In the genomic region with DNA sequence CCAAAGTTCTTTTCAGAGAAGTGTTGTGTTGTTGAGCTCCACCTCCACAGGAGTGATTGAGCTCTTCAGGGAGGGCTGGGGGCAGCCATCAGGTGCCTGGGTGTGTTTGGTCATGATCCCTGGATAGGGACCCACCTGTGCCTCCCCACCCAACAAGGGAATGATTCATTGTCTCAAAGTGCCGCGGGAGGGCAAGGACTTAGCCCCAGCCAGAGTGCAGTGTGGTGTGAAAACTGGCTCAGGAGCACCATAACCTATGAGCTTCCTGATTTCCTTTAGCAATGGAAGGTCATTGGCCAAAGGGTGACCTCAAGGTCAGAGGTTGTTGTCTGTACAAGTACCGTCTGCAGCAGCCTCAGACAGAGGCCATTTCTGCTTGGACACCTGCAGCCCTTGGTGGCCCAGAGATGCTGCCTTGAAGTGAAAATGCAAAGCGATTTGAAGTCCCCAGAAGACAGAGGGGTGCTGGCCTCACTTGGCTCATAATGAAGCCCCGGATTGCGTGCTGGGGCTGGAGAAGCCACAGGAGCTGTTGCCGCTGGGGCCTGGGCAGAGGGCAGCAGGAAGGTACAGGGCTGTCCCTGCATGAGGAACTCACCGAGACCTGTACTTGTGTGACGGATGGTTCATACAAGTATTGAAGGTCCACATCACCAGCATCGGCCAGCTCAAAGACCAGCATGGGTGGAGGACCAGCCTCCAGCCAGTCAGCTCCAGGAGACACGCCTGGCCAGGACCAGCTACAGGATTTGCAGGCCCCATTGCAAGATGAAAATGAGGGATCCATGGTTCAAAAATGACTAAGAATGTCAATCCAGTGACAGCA, we compare ENCODE assay signal across 20 cellular contexts.
DNase-seq lines count a peak whose midpoint lies in the region; ATAC-seq, FAIRE-seq and TF ChIP-seq lines count a peak whose summit lies in the region.
"Had no signal": no experiment of that assay in that cellular context is flagged by ENCODE, and none has a peak within 500 bp of the region (broad histone marks: within the 10 kb centered on the region; RNA-seq: fewer than 3 reads in every experiment).

No MANE protein-coding gene starts in this region.

- no peak overlapping the region for H3K4ac ChIP-seq in H1 (replicated peaks; ENCODE audit: insufficient read length, low read depth, low read length)

- TF ChIP-seq EP300 in H1 (IDR thresholded peaks at IDR 0.05; ENCODE audit: borderline replicate concordance in 1 of 2, low read depth in 2 of 2, low read length in 2 of 2): no peak

- DNase-seq in activated effector memory CD4-positive, alpha-beta T cell treated with anti-CD3 and anti-CD28 coated beads, Interleukin-2, amount 50 U/mL, for 16 hours: peak; percentile 62
- no peak for DNase-seq in activated effector memory CD4-positive, alpha-beta T cell treated with Interleukin-2 at 50 U/mL for 16 hours
- DNase-seq in H1 (ENCODE audit: low read depth in 1 of 2, low spot score in 2 of 2): no peak
- no peak for DNase-seq in A172 (ENCODE audit: low spot score)
- no peak for DNase-seq in G401 (ENCODE audit: low spot score)
- DNase-seq: ACHN, AML-193, COR-L47, DMS153, KBM-7, MV-4-11, NCI-H1417, NCI-H1930, NCI-H2171, NCI-H446 treated with DMSO at 0.1 percent for 48 hours, PC-3 had no signal

- peaks cover 65% of the 10 kb centered on the region for H3K4me1 Mint-ChIP-seq in stimulated activated memory B cell treated with anti-CD40 and anti-IgM and Interleukin-4, amounts not matched to agents 10 μg/mL and 1 μg/mL and 100 μg/mL, for 72 hours
- H3K4me1 Mint-ChIP-seq: GM23338 had no signal

- H2AFZ ChIP-seq in OCI-LY3 (ENCODE audit: low read depth, low read length) (no peak overlapping the region), H1 (ENCODE audit: low read length) (no peak overlapping the region)
- H2AFZ ChIP-seq: GM23338 had no signal

- H3K14ac ChIP-seq in H1 (ENCODE audit: insufficient read length): no peak overlapping the region

- H3K18ac ChIP-seq in H1 (ENCODE audit: extremely low read depth, low read length): no peak overlapping the region

- H2BK5ac ChIP-seq in H1 (ENCODE audit: low read depth, low read length): no peak overlapping the region

- TF ChIP-seq POLR2A in H1 (IDR thresholded peaks at IDR 0.05; ENCODE audit: control extremely low read depth in 1 of 2, low read depth in 2 of 2, low read length in 2 of 2): no peak

- no peak overlapping the region for H2BK15ac ChIP-seq in H1 (ENCODE audit: low read length)

- H4K5ac ChIP-seq in H1 (ENCODE audit: insufficient read length, low read depth, low read length): no peak overlapping the region

- H3K79me2 ChIP-seq in OCI-LY3 (ENCODE audit: low read length) (peaks cover 17% of the 10 kb centered on the region), H1 (ENCODE audit: control insufficient read depth in 1 of 2, insufficient read depth in 2 of 2, low read length in 2 of 2) (no peaks in the 10 kb centered on the region)

- POLR2A ChIA-PET in H1 (lab: Charles Lee; ENCODE audit: partially characterized antibody): no interaction called here

- H3K27ac Mint-ChIP-seq in stimulated activated memory B cell treated with anti-CD40 and anti-IgM and Interleukin-4, amounts not matched to agents 10 μg/mL and 1 μg/mL and 100 μg/mL, for 72 hours: peak overlapping the region; percentile 79
- H3K27ac Mint-ChIP-seq: GM23338 had no signal

- H3K36me3 ChIP-seq in OCI-LY3 (replicated peaks; ENCODE audit: low read depth, low read length): peaks cover 12% of the 10 kb centered on the region
- H3K36me3 ChIP-seq in H1 (ENCODE audit: control insufficient read depth in 2 of 4, insufficient read depth in 4 of 4, low read length in 3 of 4): no peaks in the 10 kb centered on the region

- no peaks in the 10 kb centered on the region for H3K79me1 ChIP-seq in H1 (ENCODE audit: low read depth, low read length)

- no peak overlapping the region for H2BK12ac ChIP-seq in H1 (ENCODE audit: low read depth, low read length)

- no peak overlapping the region for H2AK5ac ChIP-seq in H1 (ENCODE audit: low read depth, low read length)

- peak overlapping the region; percentile 53 for H3K4me2 ChIP-seq in OCI-LY3 (ENCODE audit: low read length)
- no peak overlapping the region for H3K4me2 ChIP-seq in H1 (ENCODE audit: insufficient read depth in 1 of 2, low read depth in 2 of 2, low read length in 2 of 2)
- H3K4me2 ChIP-seq: GM23338 had no signal

- peaks cover 96% of the 10 kb centered on the region for H3K4me1 ChIP-seq in OCI-LY3 (ENCODE audit: low read length)
- no peaks in the 10 kb centered on the region for H3K4me1 ChIP-seq in H1 (replicated peaks in 1 of 4; ENCODE audit: control insufficient read depth in 3 of 4, insufficient read depth in 4 of 4, low read length in 3 of 4)

- no peak for ATAC-seq in stimulated activated memory B cell treated with anti-CD40 and anti-IgM and Interleukin-4, amounts not matched to agents 10 μg/mL and 1 μg/mL and 100 μg/mL, for 72 hours
- ATAC-seq: GM23338, PC-3 had no signal

- H3K27me3 ChIP-seq in OCI-LY3 (ENCODE audit: low read depth, low read length) (no peaks in the 10 kb centered on the region), H1 (replicated peaks in 1 of 4; ENCODE audit: control insufficient read depth in 3 of 4, extremely low read depth in 1 of 4, insufficient read depth in 3 of 4, low read length in 3 of 4) (no peaks in the 10 kb centered on the region)

- H2BK120ac ChIP-seq in H1 (replicated peaks; ENCODE audit: low read depth, low read length): no peak overlapping the region

- H4K8ac ChIP-seq in H1 (ENCODE audit: extremely low read depth, insufficient read depth, low read length): peak overlapping the region; percentile 32; the same call in 1 of the 2 replicates

- H3K27ac ChIP-seq in OCI-LY3 (ENCODE audit: low read length) (peak overlapping the region; percentile 100), H1 (ENCODE audit: low read depth, low read length) (no peak overlapping the region)

- no peaks in the 10 kb centered on the region for H4K20me1 ChIP-seq in OCI-LY3 (ENCODE audit: insufficient read depth, low read length)
- H4K20me1 ChIP-seq in H1 (replicated peaks in 1 of 2; ENCODE audit: control insufficient read depth in 1 of 2, insufficient read depth in 2 of 2, low read length in 2 of 2): peaks cover 0 to 5% of the 10 kb centered on the region in 2 experiments

- FAIRE-seq in H1 (lab: Jason Lieb, UNC): no peak

- TF ChIP-seq CTCF in OCI-LY3 (IDR thresholded peaks at IDR 0.05; ENCODE audit: low read depth, low read length) (no peak), H1 (IDR thresholded peaks at IDR 0.05; ENCODE audit: control extremely low read depth in 1 of 3, insufficient read depth in 1 of 3, low read depth in 1 of 3, low read length in 3 of 3) (no peak)

- no peaks in the 10 kb centered on the region for H3K27me3 Mint-ChIP-seq in stimulated activated memory B cell treated with anti-CD40 and anti-IgM and Interleukin-4, amounts not matched to agents 10 μg/mL and 1 μg/mL and 100 μg/mL, for 72 hours

- H3K4me3 ChIP-seq in OCI-LY3 (ENCODE audit: low read length) (no peak overlapping the region), H1 (ENCODE audit: extremely low read depth in 1 of 4, insufficient read depth in 2 of 4, low read depth in 3 of 4, low read length in 4 of 4) (no peak overlapping the region)
- H3K4me3 ChIP-seq: GM23338 had no signal

- in situ Hi-C loops in G401 (cut with HindIII; ENCODE audit: low sequenced_read_pairs): no loop called here

- H3K23ac ChIP-seq in H1 (ENCODE audit: insufficient read length): no peak overlapping the region

- H3K56ac ChIP-seq in H1 (replicated peaks; ENCODE audit: insufficient read length, low read depth, low read length): no peak overlapping the region

- no peaks in the 10 kb centered on the region for H3K36me3 Mint-ChIP-seq in stimulated activated memory B cell treated with anti-CD40 and anti-IgM and Interleukin-4, amounts not matched to agents 10 μg/mL and 1 μg/mL and 100 μg/mL, for 72 hours
- H3K36me3 Mint-ChIP-seq: CD14-positive monocyte had no signal

- no peak overlapping the region for H2BK20ac ChIP-seq in H1 (ENCODE audit: low read length)

- peak overlapping the region; percentile 95 for H3K9ac ChIP-seq in OCI-LY3 (ENCODE audit: low read length)
- no peak overlapping the region for H3K9ac ChIP-seq in H1 (replicated peaks in 1 of 4; ENCODE audit: extremely low read depth in 1 of 4, low read depth in 3 of 4, low read length in 3 of 4)

- H3K9me3 Mint-ChIP-seq in stimulated activated memory B cell treated with anti-CD40 and anti-IgM and Interleukin-4, amounts not matched to agents 10 μg/mL and 1 μg/mL and 100 μg/mL, for 72 hours: peaks cover 8% of the 10 kb centered on the region
- H3K9me3 Mint-ChIP-seq: GM23338 had no signal

- 83% methylated on average over 11 of the region's 11 CpGs; no CpG with 5 or more reads in 1 of the 2 experiments for WGBS in H1 (ENCODE audit: extremely low coverage in 1 of 2, insufficient coverage in 1 of 2, insufficient read length in 1 of 2, insufficient replicate concordance in 2 of 2, low coverage in 1 of 2, low lambda C conversion rate in 2 of 2, missing lambda C conversion rate in 1 of 2), 2 experiments

- no peaks in the 10 kb centered on the region for H3K9me3 ChIP-seq in OCI-LY3 (ENCODE audit: insufficient read depth, low read length)
- no peaks in the 10 kb centered on the region for H3K9me3 ChIP-seq in H1 (ENCODE audit: insufficient read depth in 2 of 2, low read depth in 1 of 2, low read length in 1 of 2)

- no peak overlapping the region for H3K4me3 Mint-ChIP-seq in stimulated activated memory B cell treated with anti-CD40 and anti-IgM and Interleukin-4, amounts not matched to agents 10 μg/mL and 1 μg/mL and 100 μg/mL, for 72 hours
- H3K4me3 Mint-ChIP-seq: CD14-positive monocyte, GM23338 had no signal

- no peak for TF ChIP-seq RAD21 in H1 (IDR thresholded peaks at IDR 0.05 in 1 of 2, conservative IDR thresholded peaks at IDR 0.05 in 1 of 2; ENCODE audit: low read depth in 2 of 2, low read length in 2 of 2)

- peaks cover 7% of the 10 kb centered on the region; the same call in 1 of the 2 replicates for H3K23me2 ChIP-seq in H1 (ENCODE audit: low read depth, low read length)

- H4K91ac ChIP-seq in H1 (replicated peaks; ENCODE audit: insufficient read length, low read length): no peak overlapping the region

- CTCF ChIA-PET in H1 (lab: Charles Lee; ENCODE audit: partially characterized antibody): interaction anchor here (0.7 to 5.8 kb wide), 24 partner anchors 8 to 402 kb away, joined by 3 to 37 read pairs (median 4); partner anchors contain the start of gene IRF4

TF ChIP-seq in H1, 55 proteins besides CTCF, POLR2A, EP300 and RAD21:
- no peak for TF ChIP-seq BRCA1 (IDR thresholded peaks at IDR 0.05; ENCODE audit: low read depth, low read length)
- TF ChIP-seq GTF2F1 (IDR thresholded peaks at IDR 0.05; ENCODE audit: borderline replicate concordance, low read depth, low read length): no peak
- TF ChIP-seq TBP (IDR thresholded peaks at IDR 0.05; ENCODE audit: low read depth, low read length): no peak
- no peak for TF ChIP-seq RNF2 (IDR thresholded peaks at IDR 0.05; ENCODE audit: borderline replicate concordance, low read depth, low read length, missing control alignments, poor library complexity, severe bottlenecking)
- TF ChIP-seq GABPA (IDR thresholded peaks at IDR 0.05; ENCODE audit: borderline replicate concordance, insufficient read depth, low read length): no peak
- TF ChIP-seq RXRA (IDR thresholded peaks at IDR 0.05; ENCODE audit: insufficient read depth, low read depth, low read length): no peak
- TF ChIP-seq SIX5 (IDR thresholded peaks at IDR 0.05; ENCODE audit: low read depth, low read length): no peak
